Comparison of ENCODE assay signal across 18 cellular contexts in the genomic region with DNA sequence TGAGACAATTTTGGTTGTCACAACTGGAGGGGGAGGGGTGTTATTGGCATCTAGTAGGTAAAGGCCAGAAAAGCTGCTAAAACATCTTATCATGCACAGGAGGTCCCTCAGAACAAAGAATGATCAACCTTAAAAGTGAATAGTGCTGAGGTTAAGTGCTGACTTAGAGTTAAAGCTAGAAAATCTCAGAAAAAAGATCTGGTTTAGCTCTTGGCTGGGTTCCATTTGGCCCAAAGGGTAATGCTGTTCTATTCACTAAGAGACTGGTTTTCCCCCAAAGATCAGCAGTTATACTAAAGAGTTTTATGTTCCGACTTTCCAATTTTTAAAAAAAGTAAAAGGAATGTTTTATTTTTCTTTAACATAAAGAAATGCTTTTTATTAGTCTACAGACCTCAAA. TPM values are rescaled to one million over a fixed set of nuclear protein-coding genes. Genes with fewer than 3 reads are reported as not detected.
DNase-seq lines count a peak whose midpoint lies in the region; ATAC-seq and TF ChIP-seq lines count a peak whose summit lies in the region.
"Had no signal": no experiment of that assay in that cellular context is flagged by ENCODE, and none has a peak within 500 bp of the region (broad histone marks: within the 10 kb centered on the region; RNA-seq: fewer than 3 reads in every experiment).

No MANE protein-coding gene starts in this region.

- TF ChIP-seq CTCF in left ventricle myocardium inferior (IDR thresholded peaks at IDR 0.05; ENCODE audit: borderline replicate concordance) (no peak), right atrium auricular region (IDR thresholded peaks at IDR 0.05) (no peak), astrocyte of the spinal cord (IDR thresholded peaks at IDR 0.05; ENCODE audit: low read depth, low read length) (no peak), WERI-Rb-1 (IDR thresholded peaks at IDR 0.05; ENCODE audit: low read depth, low read length) (no peak)

- H3K4me3 ChIP-seq in left ventricle myocardium inferior (no peak overlapping the region), right atrium auricular region (no peak overlapping the region), astrocyte of the spinal cord (ENCODE audit: low read depth, low read length) (peak overlapping the region; percentile 3), iPS-20b (ENCODE audit: low read length) (peak overlapping the region; percentile 47; the same call in 1 of the 2 replicates), WERI-Rb-1 (ENCODE audit: low read depth, low read length) (no peak overlapping the region)
- H3K4me3 ChIP-seq: adrenal gland, colonic mucosa, esophagus muscularis mucosa, ovary had no signal

- H3K9ac ChIP-seq in iPS-20b (ENCODE audit: low read depth, low read length): peak overlapping the region; percentile 39; the same call in 1 of the 2 replicates

- no peaks in the 10 kb centered on the region for H3K27me3 ChIP-seq in left ventricle myocardium inferior (ENCODE audit: low read depth)
- no peaks in the 10 kb centered on the region for H3K27me3 ChIP-seq in right atrium auricular region
- no peaks in the 10 kb centered on the region for H3K27me3 ChIP-seq in iPS-20b (ENCODE audit: insufficient read depth, low read length)
- H3K27me3 ChIP-seq in WERI-Rb-1 (ENCODE audit: insufficient read depth, low read depth, severe bottlenecking): no peaks in the 10 kb centered on the region
- H3K27me3 ChIP-seq: adrenal gland, colonic mucosa, esophagus muscularis mucosa, ovary had no signal

- peaks cover 77% of the 10 kb centered on the region for H3K4me1 ChIP-seq in left ventricle myocardium inferior
- peaks cover 0 to 64% of the 10 kb centered on the region in 2 donors for H3K4me1 ChIP-seq in right atrium auricular region
- peaks cover 41% of the 10 kb centered on the region for H3K4me1 ChIP-seq in iPS-20b (ENCODE audit: insufficient read depth, low read length)
- H3K4me1 ChIP-seq: colonic mucosa had no signal

- intact Hi-C loops in left ventricle myocardium inferior (cut with micrococcal nuclease): no loop called here

- ATAC-seq in HG02588 (IDR thresholded peaks at IDR 0.05; ENCODE audit: unreplicated experiment) (no peak), HG03520 (IDR thresholded peaks at IDR 0.05; ENCODE audit: unreplicated experiment) (no peak)
- ATAC-seq: activated CD8-positive, alpha-beta T cell treated with anti-CD3 and anti-CD28 coated beads, Interleukin-2, amount 10 ng/mL, durations not matched to agents 7 days and 5 days had no signal

- in situ Hi-C loops in astrocyte of the spinal cord (cut with HindIII; ENCODE audit: low sequenced_read_pairs): no loop called here

- peak overlapping the region; percentile 54 for H3K27ac ChIP-seq in left ventricle myocardium inferior (replicated peaks)
- no peak overlapping the region for H3K27ac ChIP-seq in right atrium auricular region
- H3K27ac ChIP-seq in iPS-20b (ENCODE audit: low read length): no peak overlapping the region
- no peak overlapping the region for H3K27ac ChIP-seq in WERI-Rb-1
- H3K27ac ChIP-seq: adrenal gland, colonic mucosa, HL-60, ovary had no signal

- no peak for DNase-seq in left ventricle myocardium inferior
- DNase-seq in right atrium auricular region (ENCODE audit: low spot score): no peak
- no peak for DNase-seq in astrocyte of the spinal cord (ENCODE audit: low read depth, low spot score)
- DNase-seq in WERI-Rb-1: no peak
- no peak for DNase-seq in ureter (ENCODE audit: low spot score)
- DNase-seq: activated CD8-positive, alpha-beta T cell treated with anti-CD3 and anti-CD28 coated beads, Interleukin-2, amount 10 ng/mL, durations not matched to agents 7 days and 5 days; adrenal gland; CD4-positive, alpha-beta T cell; colonic mucosa; midbrain; NCI-H187 treated with DMSO at 0.1 percent for 48 hours; NCI-H510A treated with DMSO at 0.1 percent for 48 hours; ovary had no signal

- no peaks in the 10 kb centered on the region for H3K9me3 ChIP-seq in left ventricle myocardium inferior (replicated peaks)
- no peaks in the 10 kb centered on the region for H3K9me3 ChIP-seq in right atrium auricular region
- H3K9me3 ChIP-seq in iPS-20b (ENCODE audit: insufficient read depth, low read depth, low read length): no peaks in the 10 kb centered on the region
- H3K9me3 ChIP-seq in WERI-Rb-1 (ENCODE audit: severe bottlenecking): no peaks in the 10 kb centered on the region
- H3K9me3 ChIP-seq: adrenal gland, colonic mucosa, esophagus muscularis mucosa, ovary had no signal

- H3K36me3 ChIP-seq in left ventricle myocardium inferior (peaks cover 2% of the 10 kb centered on the region), right atrium auricular region (peaks cover 4% of the 10 kb centered on the region), iPS-20b (ENCODE audit: insufficient read depth, low read depth, low read length) (peaks cover 10% of the 10 kb centered on the region; the same call in 1 of the 2 replicates), WERI-Rb-1 (peaks cover under 1% of the 10 kb centered on the region; the same call in 1 of the 2 replicates)
- H3K36me3 ChIP-seq: adrenal gland, colonic mucosa, ovary had no signal

RNA-seq across cellular contexts. Expression of gene DCBLD2, which starts 15.6 kb away (rescaled TPM):
- total RNA-seq in left ventricle myocardium inferior (33.7 TPM), right atrium auricular region (10 to 100 TPM; 34.3 to 55.8 TPM), ureter (21.1 TPM)

Comparison
In these comparisons a context has a peak if more than half of its experiments do, and no peak if none do; other contexts are left out.
1. H3K4me3 ChIP-seq: peak in astrocyte of the spinal cord (single experiment) and iPS-20b (single experiment); none in left ventricle myocardium inferior (single experiment), right atrium auricular region (0 of 2) and WERI-Rb-1 (single experiment).